24 cellular contexts compared by ENCODE assay signal in genomic region chr16:65315004-65315398, GRCh38.
DNase-seq lines count a peak whose midpoint lies in the region; ATAC-seq and TF ChIP-seq lines count a peak whose summit lies in the region.
"Had no signal": no experiment of that assay in that cellular context is flagged by ENCODE, and none has a peak within 500 bp of the region (broad histone marks: within the 10 kb centered on the region; RNA-seq: fewer than 3 reads in every experiment).

No MANE protein-coding gene starts in this region.

- WGBS in testis, 2 donors: 31 to 50% methylated on average over 2 to 3 of the region's 3 CpGs

- H3K36me3 Mint-ChIP-seq in activated T-cell treated with anti-CD3 and anti-CD28 coated beads, Interleukin-2, amount 50 U/mL, for 4 hours (ENCODE audit: insufficient read depth): no peaks in the 10 kb centered on the region
- H3K36me3 Mint-ChIP-seq: activated naive CD8-positive, alpha-beta T cell had no signal

- no peak for TF ChIP-seq CTCF in ascending aorta (IDR thresholded peaks at IDR 0.05)
- no peak for TF ChIP-seq CTCF in fibroblast of the aortic adventitia (IDR thresholded peaks at IDR 0.05; ENCODE audit: insufficient read depth, low read length)
- no peak for TF ChIP-seq CTCF in mucosa of descending colon (IDR thresholded peaks at IDR 0.05)
- TF ChIP-seq CTCF in testis (IDR thresholded peaks at IDR 0.05): no peak

- intact Hi-C loops in ascending aorta (cut with DNase I): no loop called here
- intact Hi-C loops in mucosa of descending colon (cut with DNase I, micrococcal nuclease): no loop called here
- intact Hi-C loops in testis (cut with DNase I; ENCODE audit: low total_unique reads): no loop called here

- H3K27ac ChIP-seq in ascending aorta: peak overlapping the region; percentile 64 to 73
- no peak overlapping the region for H3K27ac ChIP-seq in testis
- H3K27ac ChIP-seq: epithelial cell of prostate, lower lobe of right lung, parathyroid adenoma, SJCRH30 had no signal

- no peaks in the 10 kb centered on the region for H3K36me3 ChIP-seq in ascending aorta
- H3K36me3 ChIP-seq in mucosa of descending colon (ENCODE audit: low read depth): no peaks in the 10 kb centered on the region
- H3K36me3 ChIP-seq in testis (ENCODE audit: low read depth, missing control alignments): no peaks in the 10 kb centered on the region
- H3K36me3 ChIP-seq: lower lobe of right lung, SJCRH30 had no signal

- no peaks in the 10 kb centered on the region for H3K27me3 ChIP-seq in ascending aorta
- no peaks in the 10 kb centered on the region for H3K27me3 ChIP-seq in testis
- H3K27me3 ChIP-seq: SJCRH30 had no signal

- no peaks in the 10 kb centered on the region for H3K9me3 Mint-ChIP-seq in stimulated activated naive CD8-positive, alpha-beta T cell treated with anti-CD3 and anti-CD28 coated beads, Interleukin-15, amount 100 ng/mL, for 72 hours
- peaks cover 7% of the 10 kb centered on the region for H3K9me3 Mint-ChIP-seq in activated T-cell treated with anti-CD3 and anti-CD28 coated beads, Interleukin-2, amount 50 U/mL, for 4 hours
- H3K9me3 Mint-ChIP-seq: CD4-positive, alpha-beta T cell had no signal

- H3K4me3 Mint-ChIP-seq in stimulated activated naive CD8-positive, alpha-beta T cell treated with anti-CD3 and anti-CD28 coated beads, Interleukin-15, amount 100 ng/mL, for 72 hours: no peak overlapping the region
- H3K4me3 Mint-ChIP-seq in activated T-cell treated with anti-CD3 and anti-CD28 coated beads, Interleukin-2, amount 50 U/mL, for 4 hours: no peak overlapping the region
- H3K4me3 Mint-ChIP-seq: activated CD4-positive, alpha-beta memory T cell treated with anti-CD3 and anti-CD28 coated beads, Interleukin-2, amount 10 ng/mL, durations not matched to agents 7 days and 5 days; activated naive CD8-positive, alpha-beta T cell; CD4-positive, alpha-beta T cell had no signal

- ATAC-seq in mucosa of descending colon (no peak), GM19324 (IDR thresholded peaks at IDR 0.05; ENCODE audit: low FRiP score, unreplicated experiment) (no peak)
- ATAC-seq in stimulated activated naive CD8-positive, alpha-beta T cell treated with anti-CD3 and anti-CD28 coated beads, Interleukin-15, amount 100 ng/mL, for 72 hours: no peak
- no peak for ATAC-seq in activated T-cell treated with anti-CD3 and anti-CD28 coated beads, Interleukin-2, amount 50 U/mL, for 4 hours
- ATAC-seq: PC-3 had no signal

- no peaks in the 10 kb centered on the region for H3K9me3 ChIP-seq in ascending aorta
- no peaks in the 10 kb centered on the region for H3K9me3 ChIP-seq in mucosa of descending colon
- no peaks in the 10 kb centered on the region for H3K9me3 ChIP-seq in testis
- H3K9me3 ChIP-seq: lower lobe of right lung had no signal

- no peak overlapping the region for H3K27ac Mint-ChIP-seq in stimulated activated naive CD8-positive, alpha-beta T cell treated with anti-CD3 and anti-CD28 coated beads, Interleukin-15, amount 100 ng/mL, for 72 hours
- H3K27ac Mint-ChIP-seq: activated CD4-positive, alpha-beta memory T cell treated with anti-CD3 and anti-CD28 coated beads, Interleukin-2, amount 10 ng/mL, durations not matched to agents 7 days and 5 days; activated naive CD8-positive, alpha-beta T cell; CD4-positive, alpha-beta T cell had no signal

- TF ChIP-seq POLR2A in testis (IDR thresholded peaks at IDR 0.05): no peak

- H3K4me3 ChIP-seq in ascending aorta (no peak overlapping the region), fibroblast of the aortic adventitia (ENCODE audit: low read depth, low read length) (no peak overlapping the region), mucosa of descending colon (no peak overlapping the region), testis (no peak overlapping the region)
- H3K4me3 ChIP-seq: lower lobe of right lung, SJCRH30 had no signal

- no peaks in the 10 kb centered on the region for H3K4me1 Mint-ChIP-seq in stimulated activated naive CD8-positive, alpha-beta T cell treated with anti-CD3 and anti-CD28 coated beads, Interleukin-15, amount 100 ng/mL, for 72 hours
- no peaks in the 10 kb centered on the region for H3K4me1 Mint-ChIP-seq in activated T-cell treated with anti-CD3 and anti-CD28 coated beads, Interleukin-2, amount 50 U/mL, for 4 hours (ENCODE audit: low read depth)
- H3K4me1 Mint-ChIP-seq: activated CD4-positive, alpha-beta memory T cell treated with anti-CD3 and anti-CD28 coated beads, Interleukin-2, amount 10 ng/mL, durations not matched to agents 7 days and 5 days had no signal

- peak in 1 of 2 donors; percentile 89 for DNase-seq in ascending aorta (ENCODE audit: low spot score in 2 of 2)
- peak; percentile 92 for DNase-seq in fibroblast of the aortic adventitia (ENCODE audit: low read depth)
- DNase-seq in mucosa of descending colon: peak; percentile 16 to 48 (median 24)
- peak; percentile 72 for DNase-seq in testis
- DNase-seq in stimulated activated naive CD8-positive, alpha-beta T cell treated with anti-CD3 and anti-CD28 coated beads, Interleukin-15, amount 100 ng/mL, for 72 hours: no peak
- DNase-seq in activated CD8-positive, alpha-beta memory T cell treated with anti-CD3 and anti-CD28 coated beads, Interleukin-2, amount 50 U/mL, for 48 hours: no peak
- no peak for DNase-seq in activated T-cell treated with anti-CD3 and anti-CD28 coated beads, Interleukin-2, amount 50 U/mL, for 4 hours
- DNase-seq: activated CD4-positive, alpha-beta memory T cell treated with anti-CD3 and anti-CD28 coated beads, Interleukin-2, amount 10 ng/mL, durations not matched to agents 7 days and 5 days; activated T-cell treated with anti-CD3 and anti-CD28 coated beads, Interleukin-2, amount 50 U/mL, for 48 hours; CD4-positive, alpha-beta T cell; DMS153; glutamatergic neuron; lower lobe of right lung; MV-4-11; NCI-H187; NCI-H82; PC-3; SJCRH30; stimulated activated CD4-positive, alpha-beta T cell treated with anti-CD3 and anti-CD28 coated beads, Interleukin-4, amount 100 ng/mL, for 4 hours; substantia nigra had no signal

- H3K27me3 Mint-ChIP-seq in stimulated activated naive CD8-positive, alpha-beta T cell treated with anti-CD3 and anti-CD28 coated beads, Interleukin-15, amount 100 ng/mL, for 72 hours: no peaks in the 10 kb centered on the region
- H3K27me3 Mint-ChIP-seq in activated T-cell treated with anti-CD3 and anti-CD28 coated beads, Interleukin-2, amount 50 U/mL, for 4 hours (ENCODE audit: low read depth): no peaks in the 10 kb centered on the region
- H3K27me3 Mint-ChIP-seq: activated CD4-positive, alpha-beta memory T cell treated with anti-CD3 and anti-CD28 coated beads, Interleukin-2, amount 10 ng/mL, durations not matched to agents 7 days and 5 days; activated naive CD8-positive, alpha-beta T cell; CD4-positive, alpha-beta T cell had no signal

- H3K4me1 ChIP-seq in ascending aorta (peaks cover 10 to 31% of the 10 kb centered on the region in 2 donors), mucosa of descending colon (ENCODE audit: low read depth) (no peaks in the 10 kb centered on the region), testis (peaks cover 7% of the 10 kb centered on the region)
- H3K4me1 ChIP-seq: lower lobe of right lung, parathyroid adenoma had no signal

Comparison
In these comparisons a context has a peak if more than half of its experiments do, and no peak if none do; other contexts are left out.
1. DNase-seq: peak in fibroblast of the aortic adventitia (single experiment), mucosa of descending colon (3 of 3) and testis (single experiment); none in stimulated activated naive CD8-positive, alpha-beta T cell treated with anti-CD3 and anti-CD28 coated beads, Interleukin-15, amount 100 ng/mL, for 72 hours (0 of 2), activated CD8-positive, alpha-beta memory T cell treated with anti-CD3 and anti-CD28 coated beads, Interleukin-2, amount 50 U/mL, for 48 hours (single experiment) and activated T-cell treated with anti-CD3 and anti-CD28 coated beads, Interleukin-2, amount 50 U/mL, for 4 hours (single experiment).
2. H3K27ac ChIP-seq: peak in ascending aorta (2 of 2); none in testis (0 of 2).